In the genomic region with DNA sequence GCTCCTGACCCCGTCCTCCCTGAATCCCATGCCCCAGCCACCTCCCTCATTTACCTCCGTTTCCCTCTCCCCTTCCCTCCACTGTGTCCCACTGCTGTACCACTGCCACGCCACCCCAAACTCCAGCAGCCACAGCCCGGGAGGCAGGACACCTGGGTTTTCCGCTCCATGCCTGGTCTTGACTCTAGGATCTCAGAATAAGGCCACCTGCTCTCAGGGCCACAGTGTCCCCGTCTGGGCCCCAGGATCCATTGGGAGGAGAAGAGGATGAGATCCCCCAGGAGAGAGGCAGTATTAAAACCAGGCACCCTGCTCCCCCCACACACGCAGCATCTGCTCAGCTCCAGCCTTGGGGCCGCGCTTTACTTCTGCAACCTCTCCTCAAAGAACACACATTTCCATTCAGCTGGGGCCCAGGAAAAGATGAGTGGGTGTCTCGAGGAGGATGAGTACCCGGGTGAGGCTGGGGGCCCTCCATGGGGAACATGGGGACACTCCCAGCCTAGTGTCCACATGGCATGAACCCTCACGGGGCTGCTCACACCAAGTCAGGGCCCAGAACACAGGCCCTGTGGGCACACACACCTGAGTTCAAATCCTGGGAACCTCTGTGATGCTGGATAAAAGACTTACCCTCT, we compare ENCODE assay signal across 15 cellular contexts. TPM values are rescaled to one million over a fixed set of nuclear protein-coding genes. Genes with fewer than 3 reads are reported as not detected.
DNase-seq lines count a peak whose midpoint lies in the region; ATAC-seq and TF ChIP-seq lines count a peak whose summit lies in the region.
"Had no signal": no experiment of that assay in that cellular context is flagged by ENCODE, and none has a peak within 500 bp of the region (broad histone marks: within the 10 kb centered on the region; RNA-seq: fewer than 3 reads in every experiment).

No MANE protein-coding gene starts in this region.

- no peak overlapping the region for H3K27ac Mint-ChIP-seq in T-helper 2 cell treated with Interferon-gamma antibody and Interleukin-4, amounts not matched to agents 5 μg/mL and 100 μg/mL, for 36 hours
- peak overlapping the region in 1 of 2 donors; percentile 52 for H3K27ac Mint-ChIP-seq in stimulated activated naive CD8-positive, alpha-beta T cell treated with anti-CD3 and anti-CD28 coated beads, Interleukin-15, amount 100 ng/mL, for 72 hours
- H3K27ac Mint-ChIP-seq in immature natural killer cell: no peak overlapping the region

- H3K4me1 Mint-ChIP-seq in T-helper 2 cell treated with Interferon-gamma antibody and Interleukin-4, amounts not matched to agents 5 μg/mL and 100 μg/mL, for 36 hours (ENCODE audit: low read depth): peaks cover 9% of the 10 kb centered on the region
- H3K4me1 Mint-ChIP-seq in stimulated activated naive CD8-positive, alpha-beta T cell treated with anti-CD3 and anti-CD28 coated beads, Interleukin-15, amount 100 ng/mL, for 72 hours: peaks cover 28% of the 10 kb centered on the region
- peaks cover 13 to 21% of the 10 kb centered on the region in 2 donors for H3K4me1 Mint-ChIP-seq in immature natural killer cell
- H3K4me1 Mint-ChIP-seq: central memory CD8-positive, alpha-beta T cell had no signal

- H3K36me3 ChIP-seq in mammary epithelial cell (ENCODE audit: insufficient read depth, low read length): no peaks in the 10 kb centered on the region
- H3K36me3 ChIP-seq: tibial artery had no signal

- no peak for ATAC-seq in stimulated activated naive CD8-positive, alpha-beta T cell treated with anti-CD3 and anti-CD28 coated beads, Interleukin-15, amount 100 ng/mL, for 72 hours
- ATAC-seq in stimulated activated naive CD8-positive, alpha-beta T cell treated with anti-CD3 and anti-CD28 coated beads, Interleukin-15, Interleukin-2, amounts not matched to agents 100 U/mL and 50 U/mL, for 24 hours: no peak
- ATAC-seq in GM19023 (IDR thresholded peaks at IDR 0.05; ENCODE audit: unreplicated experiment): no peak

- BruUV-seq in mammary epithelial cell (replicated peaks; lab: Mats Ljungman, UMichigan): no TSS peak

- H3K27me3 Mint-ChIP-seq in T-helper 2 cell treated with Interferon-gamma antibody and Interleukin-4, amounts not matched to agents 5 μg/mL and 100 μg/mL, for 36 hours (ENCODE audit: low read depth): peaks cover 17% of the 10 kb centered on the region
- H3K27me3 Mint-ChIP-seq in stimulated activated naive CD8-positive, alpha-beta T cell treated with anti-CD3 and anti-CD28 coated beads, Interleukin-15, amount 100 ng/mL, for 72 hours: peaks cover 22% of the 10 kb centered on the region
- peaks cover 6 to 21% (median 9%) of the 10 kb centered on the region in 3 donors for H3K27me3 Mint-ChIP-seq in immature natural killer cell (ENCODE audit: low read depth in 3 of 3)

- H3K9ac ChIP-seq in mammary epithelial cell (ENCODE audit: insufficient read depth, low read length): no peak overlapping the region

- in situ Hi-C loops in mammary epithelial cell (cut with MboI; ENCODE audit: low sequenced_read_pairs in 2 of 2): no loop called here

- H3K9me3 Mint-ChIP-seq in T-helper 2 cell treated with Interferon-gamma antibody and Interleukin-4, amounts not matched to agents 5 μg/mL and 100 μg/mL, for 36 hours: no peaks in the 10 kb centered on the region
- no peaks in the 10 kb centered on the region for H3K9me3 Mint-ChIP-seq in stimulated activated naive CD8-positive, alpha-beta T cell treated with anti-CD3 and anti-CD28 coated beads, Interleukin-15, amount 100 ng/mL, for 72 hours
- H3K9me3 Mint-ChIP-seq in immature natural killer cell: no peaks in the 10 kb centered on the region
- H3K9me3 Mint-ChIP-seq: central memory CD8-positive, alpha-beta T cell had no signal

- no peaks in the 10 kb centered on the region for H4K20me1 ChIP-seq in mammary epithelial cell (ENCODE audit: insufficient read depth, low read length)

- no peak overlapping the region for H3K27ac ChIP-seq in mammary epithelial cell (ENCODE audit: insufficient read depth, low read depth, low read length)

- intact Hi-C loops in mammary epithelial cell (cut with micrococcal nuclease): loop anchor here (2.0 kb wide), 2 partner anchors 47 to 149 kb away; no protein-coding TSS in a partner anchor

- CTCF ChIA-PET in mammary epithelial cell (lab: Charles Lee; ENCODE audit: low non-redundant PET): interaction anchor here (1.6 kb wide), 1 partner anchor 250 kb away, joined by 8 read pairs; no protein-coding TSS in a partner anchor

- WGBS in mammary epithelial cell (ENCODE audit: low coverage, missing lambda C conversion rate): 71% methylated on average over 11 of the region's 12 CpGs

- dilution Hi-C loops in mammary epithelial cell (cut with HindIII; ENCODE audit: low sequenced_read_pairs): no loop called here

- TF ChIP-seq CTCF in mammary epithelial cell (conservative IDR thresholded peaks at IDR 0.05 in 1 of 2, IDR thresholded peaks at IDR 0.05 in 1 of 2; ENCODE audit: extremely low read depth in 1 of 2, insufficient read depth in 1 of 2, low read depth in 1 of 2, low read length in 2 of 2): no peak

- DNase-seq in T-helper 2 cell treated with Interferon-gamma antibody and Interleukin-4, amounts not matched to agents 5 μg/mL and 100 μg/mL, for 36 hours (ENCODE audit: low spot score): no peak
- DNase-seq in T-helper 2 cell (no peak), immature natural killer cell (no peak), mammary epithelial cell (no peak), midbrain (lab: John Stamatoyannopoulos, UW) (no peak)
- peak in 1 of 2 donors; percentile 9 for DNase-seq in stimulated activated naive CD8-positive, alpha-beta T cell treated with anti-CD3 and anti-CD28 coated beads, Interleukin-15, amount 100 ng/mL, for 72 hours
- DNase-seq in stimulated activated naive CD8-positive, alpha-beta T cell treated with anti-CD3 and anti-CD28 coated beads, Interleukin-15, Interleukin-2, amounts not matched to agents 100 U/mL and 50 U/mL, for 24 hours: no peak
- DNase-seq: 8988T, mesendoderm, Right ventricle myocardium superior had no signal

- no peaks in the 10 kb centered on the region for H3K36me3 Mint-ChIP-seq in T-helper 2 cell treated with Interferon-gamma antibody and Interleukin-4, amounts not matched to agents 5 μg/mL and 100 μg/mL, for 36 hours (ENCODE audit: low read depth)
- H3K36me3 Mint-ChIP-seq in immature natural killer cell: no peaks in the 10 kb centered on the region

- H3K9me3 ChIP-seq in mammary epithelial cell (replicated peaks; ENCODE audit: insufficient read depth, low read length): no peaks in the 10 kb centered on the region
- H3K9me3 ChIP-seq: tibial artery had no signal

- peak overlapping the region; percentile 47 for H3K4me3 Mint-ChIP-seq in T-helper 2 cell treated with Interferon-gamma antibody and Interleukin-4, amounts not matched to agents 5 μg/mL and 100 μg/mL, for 36 hours
- peak overlapping the region; percentile 55 to 65 for H3K4me3 Mint-ChIP-seq in stimulated activated naive CD8-positive, alpha-beta T cell treated with anti-CD3 and anti-CD28 coated beads, Interleukin-15, amount 100 ng/mL, for 72 hours
- peak overlapping the region in 4 of 5 donors; percentile 12 to 77 (median 32) for H3K4me3 Mint-ChIP-seq in immature natural killer cell

- no peak overlapping the region for H3K4me3 ChIP-seq in mammary epithelial cell (replicated peaks in 1 of 3; ENCODE audit: insufficient read depth in 1 of 3, low read depth in 2 of 3, low read length in 3 of 3)

- H2AFZ ChIP-seq in mammary epithelial cell (ENCODE audit: low read depth, low read length): no peak overlapping the region

- peaks cover 3% of the 10 kb centered on the region for H3K27me3 ChIP-seq in mammary epithelial cell (ENCODE audit: insufficient read depth, low read length)
- H3K27me3 ChIP-seq: tibial artery had no signal

- no peaks in the 10 kb centered on the region for H3K79me2 ChIP-seq in mammary epithelial cell (ENCODE audit: insufficient read depth, low read length)

- H3K4me1 ChIP-seq in mammary epithelial cell (ENCODE audit: insufficient read depth, low read length): peaks cover 25% of the 10 kb centered on the region

- no peak overlapping the region for H3K4me2 ChIP-seq in mammary epithelial cell (ENCODE audit: insufficient read depth, low read depth, low read length)

RNA-seq across cellular contexts. Expression of gene TNS1, which starts 32.8 kb away (rescaled TPM):
- under 1 TPM in 1 of 3 donors, not detected in 2; 0.40 TPM for polyA plus RNA-seq in immature natural killer cell
- total RNA-seq in mammary epithelial cell: 10 to 100 TPM in 1 of 2 donors, under 1 TPM in 1; 0.80 to 20.0 TPM
- polyA plus RNA-seq in mammary epithelial cell: 0.46 TPM
- polyA minus RNA-seq in mammary epithelial cell: 11.9 TPM
- total RNA-seq: OCI-LY7 had no signal

RNA-seq across cellular contexts. Expression of gene RUFY4, which starts 33.5 kb away (rescaled TPM):
- polyA plus RNA-seq in immature natural killer cell: under 1 TPM in 1 of 3 donors, not detected in 2; 0.50 TPM
- not detected for total RNA-seq in mammary epithelial cell
- not detected for polyA plus RNA-seq in mammary epithelial cell
- polyA minus RNA-seq in mammary epithelial cell: not detected
- total RNA-seq: OCI-LY7, Right ventricle myocardium superior had no signal
- polyA plus RNA-seq: BJ had no signal
